1 cellular context compared by ENCODE assay signal in the genomic region with DNA sequence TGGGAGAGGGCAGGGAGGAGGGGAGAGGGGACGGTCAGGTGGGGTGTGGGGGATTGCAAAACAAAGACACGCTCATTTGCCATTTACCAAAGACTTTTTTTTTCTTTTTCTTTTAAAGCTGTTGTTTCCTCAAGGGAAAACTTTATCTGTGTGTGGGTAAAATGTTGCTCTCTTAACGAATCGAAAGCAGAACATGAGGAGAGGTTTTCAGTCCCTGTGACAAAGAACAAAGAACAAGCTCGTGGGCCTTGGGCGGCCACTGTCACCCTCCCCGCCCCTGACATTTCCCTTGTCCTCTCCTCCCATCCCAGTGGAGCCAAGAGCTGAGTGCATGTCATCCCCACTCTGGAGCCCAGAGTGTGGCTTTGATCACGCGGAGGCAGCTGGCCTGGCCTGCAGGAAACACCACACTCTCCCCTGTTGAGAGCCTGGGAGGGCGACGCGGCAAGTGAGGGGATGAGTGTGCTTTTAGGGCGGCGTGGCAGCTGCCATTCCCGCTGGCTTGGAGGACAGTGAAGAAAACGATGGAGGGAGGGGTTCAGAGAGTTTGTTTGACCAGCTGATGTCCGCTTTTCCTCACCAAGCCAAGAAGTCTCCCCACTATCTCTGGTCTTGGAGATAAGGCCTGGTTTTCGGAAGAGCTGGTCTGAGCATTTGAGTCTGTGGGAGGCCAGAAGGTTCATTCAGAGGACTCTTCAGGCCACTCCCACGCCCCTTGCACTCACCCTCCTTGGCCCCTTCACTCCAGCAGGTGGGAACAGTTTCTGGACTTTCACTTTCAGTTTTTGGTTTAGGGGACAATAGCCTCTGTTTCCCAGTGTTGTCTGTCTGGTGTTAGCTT.
A peak's percentile ranks its signal among the peaks of the same experiment; 100 is the strongest.
TF ChIP-seq lines count a peak whose summit lies in the region.

No MANE protein-coding gene starts in this region.

TF ChIP-seq in GM12878, 131 proteins besides CTCF, POLR2A, EP300 and RAD21 (continued from another document and continues in another):
- TF ChIP-seq CEBPB (IDR thresholded peaks at IDR 0.05; ENCODE audit: borderline replicate concordance in 1 of 2, low read depth in 2 of 2, low read length in 2 of 2) (no peak), EZH2 (IDR thresholded peaks at IDR 0.05; ENCODE audit: borderline replicate concordance, control insufficient read depth, low read depth, low read length) (no peak), EGR1 (IDR thresholded peaks at IDR 0.05; ENCODE audit: borderline replicate concordance in 1 of 2, low read depth in 2 of 2, low read length in 2 of 2) (no peak; a peak in 1 of 3 replicates), FOXK2 (IDR thresholded peaks at IDR 0.05) (0 out of 2 replicates have a peak, but pooled peaks have one; percentile 22), SREBF1 (IDR thresholded peaks at IDR 0.05; ENCODE audit: low read length) (no peak), HSF1 (IDR thresholded peaks at IDR 0.05; ENCODE audit: low read depth, low read length) (no peak), RBBP5 (conservative IDR thresholded peaks at IDR 0.05) (no peak), CHD4 (IDR thresholded peaks at IDR 0.05) (no peak), POLR2AphosphoS5 (IDR thresholded peaks at IDR 0.05; ENCODE audit: low read length) (peak; percentile 82), YY1 (IDR thresholded peaks at IDR 0.05; ENCODE audit: low read depth, low read length) (no peak), IKZF2 (IDR thresholded peaks at IDR 0.05) (peak; percentile 89 to 90), NR2C1 (IDR thresholded peaks at IDR 0.05) (no peak), BMI1 (IDR thresholded peaks at IDR 0.05; ENCODE audit: borderline replicate concordance) (no peak; the same call in 1 of the 2 replicates), BACH1 (IDR thresholded peaks at IDR 0.05; ENCODE audit: borderline replicate concordance) (peak; percentile 53; the same call in 1 of the 2 replicates), MYC (IDR thresholded peaks at IDR 0.05; ENCODE audit: insufficient read depth, insufficient read length, insufficient replicate concordance, low read length, severe bottlenecking) (no peak), BRCA1 (IDR thresholded peaks at IDR 0.05; ENCODE audit: low read depth, low read length) (no peak), ZNF207 (IDR thresholded peaks at IDR 0.05; ENCODE audit: borderline replicate concordance) (no peak), SUPT20H (IDR thresholded peaks at IDR 0.05; ENCODE audit: borderline replicate concordance, control insufficient read depth, low read depth, low read length) (no peak), NBN (IDR thresholded peaks at IDR 0.05) (0 out of 2 replicates have a peak, but pooled peaks have one; percentile 69), NFXL1 (IDR thresholded peaks at IDR 0.05; ENCODE audit: borderline replicate concordance) (no peak), FOS (IDR thresholded peaks at IDR 0.05; ENCODE audit: borderline replicate concordance, extremely low read depth, insufficient read length) (no peak), RUNX3 (IDR thresholded peaks at IDR 0.05; ENCODE audit: low read length) (no peak; the same call in 1 of the 2 replicates), TARDBP (IDR thresholded peaks at IDR 0.05; ENCODE audit: borderline replicate concordance) (no peak; the same call in 1 of the 2 replicates), ZNF687 (IDR thresholded peaks at IDR 0.05) (peak; percentile 63; the same call in 1 of the 2 replicates), MEF2A (IDR thresholded peaks at IDR 0.05; ENCODE audit: insufficient read depth, low read depth, low read length) (no peak), ZNF384 (IDR thresholded peaks at IDR 0.05; ENCODE audit: borderline replicate concordance, low read depth, low read length) (peak; percentile 78), RFX5 (IDR thresholded peaks at IDR 0.05; ENCODE audit: low read depth, low read length) (no peak), POLR2AphosphoS2 (IDR thresholded peaks at IDR 0.05; ENCODE audit: low read depth, low read length) (peak; percentile 90), ZSCAN29 (IDR thresholded peaks at IDR 0.05) (no peak), MYB (IDR thresholded peaks at IDR 0.05; ENCODE audit: borderline replicate concordance, low read depth, low read length) (no peak), SPI1 (IDR thresholded peaks at IDR 0.05; ENCODE audit: borderline replicate concordance, insufficient read depth, low read depth, low read length) (no peak), LARP7 (IDR thresholded peaks at IDR 0.05) (peak; percentile 66; the same call in 1 of the 2 replicates), CHD2 (IDR thresholded peaks at IDR 0.05; ENCODE audit: borderline replicate concordance, low read depth, low read length) (0 out of 2 replicates have a peak, but pooled peaks have one; percentile 27), STAT3 (IDR thresholded peaks at IDR 0.05; ENCODE audit: low read depth, low read length) (no peak), TCF12 (IDR thresholded peaks at IDR 0.05; ENCODE audit: low read depth, low read length) (no peak), GABPA (IDR thresholded peaks at IDR 0.05; ENCODE audit: low read depth) (no peak), SP1 (IDR thresholded peaks at IDR 0.05; ENCODE audit: low read depth, low read length) (no peak), SMAD5 (IDR thresholded peaks at IDR 0.05; ENCODE audit: low read depth) (peak; percentile 50; the same call in 1 of the 2 replicates), HCFC1 (IDR thresholded peaks at IDR 0.05; ENCODE audit: low read length) (no peak), USF1 (IDR thresholded peaks at IDR 0.05; ENCODE audit: borderline replicate concordance, extremely low read length, insufficient read depth, low read depth, low read length) (no peak), CREB1 (IDR thresholded peaks at IDR 0.05; ENCODE audit: low read depth) (no peak)
- TF ChIP-seq, protein P1, sequence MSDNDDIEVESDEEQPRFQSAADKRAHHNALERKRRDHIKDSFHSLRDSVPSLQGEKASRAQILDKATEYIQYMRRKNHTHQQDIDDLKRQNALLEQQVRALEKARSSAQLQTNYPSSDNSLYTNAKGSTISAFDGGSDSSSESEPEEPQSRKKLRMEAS (IDR thresholded peaks at IDR 0.05; ENCODE audit: low read depth, low read length): no peak; the same call in 1 of the 2 replicates
- TF ChIP-seq, protein P2, sequence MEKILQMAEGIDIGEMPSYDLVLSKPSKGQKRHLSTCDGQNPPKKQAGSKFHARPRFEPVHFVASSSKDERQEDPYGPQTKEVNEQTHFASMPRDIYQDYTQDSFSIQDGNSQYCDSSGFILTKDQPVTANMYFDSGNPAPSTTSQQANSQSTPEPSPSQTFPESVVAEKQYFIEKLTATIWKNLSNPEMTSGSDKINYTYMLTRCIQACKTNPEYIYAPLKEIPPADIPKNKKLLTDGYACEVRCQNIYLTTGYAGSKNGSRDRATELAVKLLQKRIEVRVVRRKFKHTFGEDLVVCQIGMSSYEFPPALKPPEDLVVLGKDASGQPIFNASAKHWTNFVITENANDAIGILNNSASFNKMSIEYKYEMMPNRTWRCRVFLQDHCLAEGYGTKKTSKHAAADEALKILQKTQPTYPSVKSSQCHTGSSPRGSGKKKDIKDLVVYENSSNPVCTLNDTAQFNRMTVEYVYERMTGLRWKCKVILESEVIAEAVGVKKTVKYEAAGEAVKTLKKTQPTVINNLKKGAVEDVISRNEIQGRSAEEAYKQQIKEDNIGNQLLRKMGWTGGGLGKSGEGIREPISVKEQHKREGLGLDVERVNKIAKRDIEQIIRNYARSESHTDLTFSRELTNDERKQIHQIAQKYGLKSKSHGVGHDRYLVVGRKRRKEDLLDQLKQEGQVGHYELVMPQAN (conservative IDR thresholded peaks at IDR 0.05): 0 out of 2 replicates have a peak, but pooled peaks have one; percentile 44
- TF ChIP-seq, protein P3, sequence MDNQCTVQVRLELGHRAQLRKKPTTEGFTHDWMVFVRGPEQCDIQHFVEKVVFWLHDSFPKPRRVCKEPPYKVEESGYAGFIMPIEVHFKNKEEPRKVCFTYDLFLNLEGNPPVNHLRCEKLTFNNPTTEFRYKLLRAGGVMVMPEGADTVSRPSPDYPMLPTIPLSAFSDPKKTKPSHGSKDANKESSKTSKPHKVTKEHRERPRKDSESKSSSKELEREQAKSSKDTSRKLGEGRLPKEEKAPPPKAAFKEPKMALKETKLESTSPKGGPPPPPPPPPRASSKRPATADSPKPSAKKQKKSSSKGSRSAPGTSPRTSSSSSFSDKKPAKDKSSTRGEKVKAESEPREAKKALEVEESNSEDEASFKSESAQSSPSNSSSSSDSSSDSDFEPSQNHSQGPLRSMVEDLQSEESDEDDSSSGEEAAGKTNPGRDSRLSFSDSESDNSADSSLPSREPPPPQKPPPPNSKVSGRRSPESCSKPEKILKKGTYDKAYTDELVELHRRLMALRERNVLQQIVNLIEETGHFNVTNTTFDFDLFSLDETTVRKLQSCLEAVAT (IDR thresholded peaks at IDR 0.05): peak; percentile 62
- TF ChIP-seq, protein P4, sequence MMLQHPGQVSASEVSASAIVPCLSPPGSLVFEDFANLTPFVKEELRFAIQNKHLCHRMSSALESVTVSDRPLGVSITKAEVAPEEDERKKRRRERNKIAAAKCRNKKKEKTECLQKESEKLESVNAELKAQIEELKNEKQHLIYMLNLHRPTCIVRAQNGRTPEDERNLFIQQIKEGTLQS (IDR thresholded peaks at IDR 0.05; ENCODE audit: borderline replicate concordance, extremely low read depth, low read depth, low read length): no peak
- TF ChIP-seq, protein P5, sequence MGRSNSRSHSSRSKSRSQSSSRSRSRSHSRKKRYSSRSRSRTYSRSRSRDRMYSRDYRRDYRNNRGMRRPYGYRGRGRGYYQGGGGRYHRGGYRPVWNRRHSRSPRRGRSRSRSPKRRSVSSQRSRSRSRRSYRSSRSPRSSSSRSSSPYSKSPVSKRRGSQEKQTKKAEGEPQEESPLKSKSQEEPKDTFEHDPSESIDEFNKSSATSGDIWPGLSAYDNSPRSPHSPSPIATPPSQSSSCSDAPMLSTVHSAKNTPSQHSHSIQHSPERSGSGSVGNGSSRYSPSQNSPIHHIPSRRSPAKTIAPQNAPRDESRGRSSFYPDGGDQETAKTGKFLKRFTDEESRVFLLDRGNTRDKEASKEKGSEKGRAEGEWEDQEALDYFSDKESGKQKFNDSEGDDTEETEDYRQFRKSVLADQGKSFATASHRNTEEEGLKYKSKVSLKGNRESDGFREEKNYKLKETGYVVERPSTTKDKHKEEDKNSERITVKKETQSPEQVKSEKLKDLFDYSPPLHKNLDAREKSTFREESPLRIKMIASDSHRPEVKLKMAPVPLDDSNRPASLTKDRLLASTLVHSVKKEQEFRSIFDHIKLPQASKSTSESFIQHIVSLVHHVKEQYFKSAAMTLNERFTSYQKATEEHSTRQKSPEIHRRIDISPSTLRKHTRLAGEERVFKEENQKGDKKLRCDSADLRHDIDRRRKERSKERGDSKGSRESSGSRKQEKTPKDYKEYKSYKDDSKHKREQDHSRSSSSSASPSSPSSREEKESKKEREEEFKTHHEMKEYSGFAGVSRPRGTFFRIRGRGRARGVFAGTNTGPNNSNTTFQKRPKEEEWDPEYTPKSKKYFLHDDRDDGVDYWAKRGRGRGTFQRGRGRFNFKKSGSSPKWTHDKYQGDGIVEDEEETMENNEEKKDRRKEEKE (IDR thresholded peaks at IDR 0.05): 0 out of 2 replicates have a peak, but pooled peaks have one; percentile 37
